16 cellular contexts compared by ENCODE assay signal in the genomic region with DNA sequence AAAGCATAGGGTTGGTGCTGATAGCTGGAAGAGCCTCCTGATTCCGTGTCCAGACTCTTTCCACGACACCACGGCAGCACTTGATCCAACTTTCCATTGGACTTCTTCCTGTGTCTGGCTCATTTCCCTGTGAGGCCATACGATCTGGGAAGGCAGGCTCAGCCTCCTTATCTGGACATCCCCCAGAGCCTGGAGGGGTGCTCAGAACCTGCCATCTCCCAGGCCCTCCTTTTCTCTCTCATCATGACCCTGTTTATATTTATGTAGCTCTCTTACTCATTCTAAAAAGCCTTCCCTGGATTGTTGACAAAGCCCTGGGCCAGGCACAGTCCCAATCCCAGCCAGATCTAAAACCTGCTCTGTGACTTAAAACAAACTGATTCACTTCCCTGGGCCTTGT. TPM values are rescaled to one million over a fixed set of nuclear protein-coding genes. Genes with fewer than 3 reads are reported as not detected.
A peak's percentile ranks its signal among the peaks of the same experiment; 100 is the strongest.
DNase-seq lines count a peak whose midpoint lies in the region; ATAC-seq and TF ChIP-seq lines count a peak whose summit lies in the region.
"Had no signal": no experiment of that assay in that cellular context is flagged by ENCODE, and none has a peak within 500 bp of the region (broad histone marks: within the 10 kb centered on the region; RNA-seq: fewer than 3 reads in every experiment).

No MANE protein-coding gene starts in this region.

- H3K27ac Mint-ChIP-seq in activated naive CD8-positive, alpha-beta T cell, result peak overlapping the region; percentile 75
- H3K27ac Mint-ChIP-seq in activated naive CD8-positive, alpha-beta T cell treated with anti-CD3 and anti-CD28 coated beads, Interleukin-2, amount 50 U/mL, for 24 hours, result no peak overlapping the region
- H3K27ac Mint-ChIP-seq in endothelial cell (ENCODE audit: unreplicated experiment), result no peak overlapping the region
- H3K27ac Mint-ChIP-seq: activated T-helper 1 cell treated with anti-CD3 and anti-CD28 coated beads, Interleukin-12 subunit alpha, Interleukin-12 subunit beta, Interleukin-2, Interleukin-4 antibody, amounts not matched to agents 30 ng/mL and 10 ng/mL and 1 ng/mL, durations not matched to agents 14 hours and 24 hours and 36 hours had no signal

- peaks cover 37% of the 10 kb centered on the region for H3K4me1 Mint-ChIP-seq in activated naive CD8-positive, alpha-beta T cell (ENCODE audit: low read depth)
- H3K4me1 Mint-ChIP-seq in activated naive CD8-positive, alpha-beta T cell treated with anti-CD3 and anti-CD28 coated beads, Interleukin-2, amount 50 U/mL, for 24 hours, result peaks cover 26% of the 10 kb centered on the region
- H3K4me1 Mint-ChIP-seq in endothelial cell (ENCODE audit: unreplicated experiment), result peaks cover 15% of the 10 kb centered on the region

- H3K4me3 ChIP-seq in muscle layer of duodenum (ENCODE audit: low read depth in 1 of 2, low read length in 2 of 2) (no peak overlapping the region), transverse colon (no peak overlapping the region)

- intact Hi-C loops in transverse colon (cut with DNase I; ENCODE audit: low total_unique reads), result no loop called here

- WGBS in transverse colon (ENCODE audit: low coverage in 1 of 2), 2 donors, result 31 to 40% methylated on average over 1 to 4 of the region's 4 CpGs

- H3K27ac ChIP-seq in muscle layer of duodenum (ENCODE audit: low read length) (peak overlapping the region; percentile 4), transverse colon (peak overlapping the region; percentile 19 to 61 (median 56))

- no peaks in the 10 kb centered on the region for H3K36me3 ChIP-seq in muscle layer of duodenum (ENCODE audit: control insufficient read depth in 1 of 2, insufficient read depth in 2 of 2, low read length in 2 of 2)
- H3K36me3 ChIP-seq in transverse colon, result no peaks in the 10 kb centered on the region

- H3K9me3 ChIP-seq in muscle layer of duodenum (ENCODE audit: control insufficient read depth in 1 of 2, low read length in 2 of 2), result no peaks in the 10 kb centered on the region
- H3K9me3 ChIP-seq in transverse colon, result no peaks in the 10 kb centered on the region

- TF ChIP-seq POLR2A in transverse colon (IDR thresholded peaks at IDR 0.05), result no peak

- no peak for TF ChIP-seq EP300 in transverse colon (IDR thresholded peaks at IDR 0.05; ENCODE audit: low read depth)

- no peak for DNase-seq in activated naive CD8-positive, alpha-beta T cell treated with anti-CD3 and anti-CD28 coated beads, Interleukin-2, amount 50 U/mL, for 24 hours
- DNase-seq in dermis blood vessel endothelial cell (peak; percentile 41), transverse colon (no peak), endothelial cell (ENCODE audit: low spot score) (no peak)
- no peak for DNase-seq in activated CD4-positive, CD25-positive, alpha-beta regulatory T cell (lab: John Stamatoyannopoulos, UW)
- DNase-seq: ACHN; activated CD4-positive, alpha-beta T cell treated with anti-CD3 and anti-CD28 coated beads for 48 hours; kidney; MV-4-11; NCI-H2227 treated with DMSO at 0.1 percent for 48 hours had no signal

- H3K27me3 Mint-ChIP-seq in activated naive CD8-positive, alpha-beta T cell, result no peaks in the 10 kb centered on the region
- H3K27me3 Mint-ChIP-seq in activated naive CD8-positive, alpha-beta T cell treated with anti-CD3 and anti-CD28 coated beads, Interleukin-2, amount 50 U/mL, for 24 hours, result no peaks in the 10 kb centered on the region
- H3K27me3 Mint-ChIP-seq in endothelial cell (ENCODE audit: unreplicated experiment), result peaks cover 4% of the 10 kb centered on the region

- TF ChIP-seq CTCF in transverse colon (IDR thresholded peaks at IDR 0.05) (no peak), endothelial cell (IDR thresholded peaks at IDR 0.05; ENCODE audit: unreplicated experiment) (no peak)

- ATAC-seq in activated naive CD8-positive, alpha-beta T cell treated with anti-CD3 and anti-CD28 coated beads, Interleukin-2, amount 50 U/mL, for 24 hours, result no peak
- ATAC-seq in HG02759 (IDR thresholded peaks at IDR 0.05; ENCODE audit: unreplicated experiment), result no peak

- in situ Hi-C loops in transverse colon (cut with MboI; ENCODE audit: low pct_ligation_motif_present in 1 of 4, low pct_unique_long_range_greater_than_20kb in 1 of 4, low sequenced_read_pairs in 3 of 4), result no loop called here

- H3K27me3 ChIP-seq in muscle layer of duodenum (ENCODE audit: low read depth, low read length) (no peaks in the 10 kb centered on the region), transverse colon (peaks cover 11% of the 10 kb centered on the region)

- no peaks in the 10 kb centered on the region for H3K9me3 Mint-ChIP-seq in activated naive CD8-positive, alpha-beta T cell (ENCODE audit: low read depth)
- no peaks in the 10 kb centered on the region for H3K9me3 Mint-ChIP-seq in activated naive CD8-positive, alpha-beta T cell treated with anti-CD3 and anti-CD28 coated beads, Interleukin-2, amount 50 U/mL, for 24 hours
- no peaks in the 10 kb centered on the region for H3K9me3 Mint-ChIP-seq in endothelial cell (ENCODE audit: unreplicated experiment)
- H3K9me3 Mint-ChIP-seq: activated T-helper 1 cell treated with anti-CD3 and anti-CD28 coated beads, Interleukin-12 subunit alpha, Interleukin-12 subunit beta, Interleukin-2, Interleukin-4 antibody, amounts not matched to agents 30 ng/mL and 10 ng/mL and 1 ng/mL, durations not matched to agents 14 hours and 24 hours and 36 hours; central memory CD8-positive, alpha-beta T cell; neural crest cell had no signal

- peaks cover 0 to 13% of the 10 kb centered on the region in 2 donors for H3K4me1 ChIP-seq in muscle layer of duodenum (ENCODE audit: control insufficient read depth in 1 of 2, insufficient read depth in 2 of 2, low read length in 2 of 2)
- peaks cover 4 to 20% (median 11%) of the 10 kb centered on the region in 4 donors for H3K4me1 ChIP-seq in transverse colon

- no peak overlapping the region for H3K4me3 Mint-ChIP-seq in activated naive CD8-positive, alpha-beta T cell
- no peak overlapping the region for H3K4me3 Mint-ChIP-seq in activated naive CD8-positive, alpha-beta T cell treated with anti-CD3 and anti-CD28 coated beads, Interleukin-2, amount 50 U/mL, for 24 hours
- H3K4me3 Mint-ChIP-seq in endothelial cell (ENCODE audit: unreplicated experiment), result no peak overlapping the region
- H3K4me3 Mint-ChIP-seq: activated T-helper 1 cell treated with anti-CD3 and anti-CD28 coated beads, Interleukin-12 subunit alpha, Interleukin-12 subunit beta, Interleukin-2, Interleukin-4 antibody, amounts not matched to agents 30 ng/mL and 10 ng/mL and 1 ng/mL, durations not matched to agents 14 hours and 24 hours and 36 hours; central memory CD8-positive, alpha-beta T cell had no signal

- H3K36me3 Mint-ChIP-seq in activated naive CD8-positive, alpha-beta T cell, result no peaks in the 10 kb centered on the region
- no peaks in the 10 kb centered on the region for H3K36me3 Mint-ChIP-seq in activated naive CD8-positive, alpha-beta T cell treated with anti-CD3 and anti-CD28 coated beads, Interleukin-2, amount 50 U/mL, for 24 hours (ENCODE audit: low read depth)
- H3K36me3 Mint-ChIP-seq in endothelial cell (ENCODE audit: low read depth, unreplicated experiment), result no peaks in the 10 kb centered on the region

RNA-seq across cellular contexts. Expression of gene BCL9L, which starts 7.8 kb away (rescaled TPM):
- 7.1 and 18.8 TPM in 2 replicates for total RNA-seq in dermis blood vessel endothelial cell
- 10 to 100 TPM; 15.9 to 23.9 (median 18.5) TPM for total RNA-seq in transverse colon
- 16.5 TPM for total RNA-seq in endothelial cell (ENCODE audit: unreplicated experiment)

RNA-seq across cellular contexts. Expression of gene UPK2, which starts 22.6 kb away (rescaled TPM):
- total RNA-seq in dermis blood vessel endothelial cell (not detected in 2 replicates), transverse colon (not detected), endothelial cell (ENCODE audit: unreplicated experiment) (not detected)
- total RNA-seq: activated T-helper 1 cell treated with anti-CD3 and anti-CD28 coated beads, Interleukin-12 subunit alpha, Interleukin-12 subunit beta, Interleukin-2, Interleukin-4 antibody, amounts not matched to agents 30 ng/mL and 10 ng/mL and 1 ng/mL, durations not matched to agents 14 hours and 24 hours and 36 hours; kidney; neural crest cell had no signal

RNA-seq across cellular contexts. Expression of gene FOXR1, which starts 38.1 kb away (rescaled TPM):
- total RNA-seq in dermis blood vessel endothelial cell (not detected in 2 replicates), transverse colon (not detected), endothelial cell (ENCODE audit: unreplicated experiment) (not detected)
- total RNA-seq: activated T-helper 1 cell treated with anti-CD3 and anti-CD28 coated beads, Interleukin-12 subunit alpha, Interleukin-12 subunit beta, Interleukin-2, Interleukin-4 antibody, amounts not matched to agents 30 ng/mL and 10 ng/mL and 1 ng/mL, durations not matched to agents 14 hours and 24 hours and 36 hours; kidney; neural crest cell had no signal

RNA-seq across cellular contexts. Expression of gene CXCR5, which starts 49.8 kb away (rescaled TPM):
- not detected in 2 replicates for total RNA-seq in dermis blood vessel endothelial cell
- total RNA-seq in transverse colon, result 1 to 10 TPM in 2 of 4 donors, not detected in 2; 2.5 to 4.1 TPM
- not detected for total RNA-seq in endothelial cell (ENCODE audit: unreplicated experiment)
- total RNA-seq: neural crest cell had no signal
